In genomic region chr20:37319120-37319717, GRCh38 we compare ENCODE assay signal across 14 cellular contexts. TPM values are rescaled to one million over a fixed set of nuclear protein-coding genes. Genes with fewer than 3 reads are reported as not detected.
DNase-seq lines count a peak whose midpoint lies in the region; ATAC-seq and TF ChIP-seq lines count a peak whose summit lies in the region.
"Had no signal": no experiment of that assay in that cellular context is flagged by ENCODE, and none has a peak within 500 bp of the region (broad histone marks: within the 10 kb centered on the region; RNA-seq: fewer than 3 reads in every experiment).

No MANE protein-coding gene starts in this region.

- 78 to 85% methylated on average over 11 of the region's 11 CpGs for WGBS in upper lobe of left lung, 2 donors

- H3K9me3 ChIP-seq in cardiac muscle cell (ENCODE audit: low read depth) (no peaks in the 10 kb centered on the region), uterus (no peaks in the 10 kb centered on the region), upper lobe of left lung (no peaks in the 10 kb centered on the region)

- intact Hi-C loops in Right ventricle myocardium superior (cut with DNase I) (no loop called here), activated B cell treated with CpG ODN at 0.5 μM for 24 hours (cut with micrococcal nuclease) (loop anchor here (5.0 kb wide), 1 partner anchor 33 kb away; no protein-coding TSS in a partner anchor), uterus (cut with DNase I; ENCODE audit: low total_unique reads) (no loop called here)

- no peak for TF ChIP-seq POLR2A in uterus (IDR thresholded peaks at IDR 0.05)
- no peak for TF ChIP-seq POLR2A in upper lobe of left lung (IDR thresholded peaks at IDR 0.05)
- TF ChIP-seq POLR2A in erythroblast (IDR thresholded peaks at IDR 0.05; ENCODE audit: low read length): no peak

- peak overlapping the region; percentile 16 for H3K27ac Mint-ChIP-seq in activated B cell treated with CpG ODN at 0.5 μM for 24 hours

- peaks cover 39% of the 10 kb centered on the region for H3K4me1 Mint-ChIP-seq in activated B cell treated with CpG ODN at 0.5 μM for 24 hours

- no peaks in the 10 kb centered on the region for H3K9me3 Mint-ChIP-seq in activated B cell treated with CpG ODN at 0.5 μM for 24 hours

- no peak for TF ChIP-seq EP300 in upper lobe of left lung (IDR thresholded peaks at IDR 0.05)

- H3K4me3 ChIP-seq in cardiac muscle cell (no peak overlapping the region), uterus (no peak overlapping the region), upper lobe of left lung (no peak overlapping the region), foreskin fibroblast (ENCODE audit: low read depth in 1 of 2, low read length in 2 of 2) (no peak overlapping the region)
- H3K4me3 ChIP-seq: heart left ventricle had no signal

- H3K36me3 ChIP-seq in cardiac muscle cell (no peaks in the 10 kb centered on the region), uterus (no peaks in the 10 kb centered on the region), upper lobe of left lung (peaks cover 0 to 32% (median 14%) of the 10 kb centered on the region in 4 donors)

- DNase-seq in cardiac muscle cell (ENCODE audit: low read depth in 1 of 2, low spot score in 1 of 2) (no peak), Right ventricle myocardium superior (no peak), activated B cell treated with CpG ODN at 0.5 μM for 24 hours (no peak), iris pigment epithelial cell (ENCODE audit: low read depth) (peak; percentile 67), uterus (no peak), upper lobe of left lung (no peak), erythroblast (lab: John Stamatoyannopoulos, UW) (no peak), foreskin fibroblast (no peak)
- DNase-seq: activated CD4-positive, CD25-positive, alpha-beta regulatory T cell treated with anti-CD3 and anti-CD28 coated beads, Interleukin-2, amount 50 U/mL, for 72 hours; activated gamma-delta T cell treated with Interleukin-2 at 50 U/mL for 16 hours; dermis blood vessel endothelial cell; heart left ventricle had no signal

- no peaks in the 10 kb centered on the region for H3K27me3 Mint-ChIP-seq in activated B cell treated with CpG ODN at 0.5 μM for 24 hours

- ATAC-seq in Right ventricle myocardium superior (ENCODE audit: poor library complexity) (no peak), activated B cell treated with CpG ODN at 0.5 μM for 24 hours (ENCODE audit: low read depth) (no peak), upper lobe of left lung (ENCODE audit: low FRiP score in 2 of 2) (no peak)
- ATAC-seq: heart left ventricle, Panc1 had no signal

- POLR2A ChIA-PET in activated B cell treated with CpG ODN at 0.5 μM for 24 hours (lab: Charles Lee): interaction anchor here (0.9 kb wide), 1 partner anchor 29 kb away, joined by 5 read pairs; no protein-coding TSS in a partner anchor

- H3K36me3 Mint-ChIP-seq in activated B cell treated with CpG ODN at 0.5 μM for 24 hours (ENCODE audit: low read depth): peaks cover 28% of the 10 kb centered on the region

- H3K27ac ChIP-seq in cardiac muscle cell (peak overlapping the region; percentile 92), uterus (peak overlapping the region; percentile 44 to 45), upper lobe of left lung (no peak overlapping the region)

- H3K4me3 Mint-ChIP-seq in activated B cell treated with CpG ODN at 0.5 μM for 24 hours: no peak overlapping the region

- H3K4me1 ChIP-seq in cardiac muscle cell (ENCODE audit: low read depth): peaks cover 35% of the 10 kb centered on the region
- peaks cover 9 to 10% of the 10 kb centered on the region in 2 donors for H3K4me1 ChIP-seq in uterus
- H3K4me1 ChIP-seq in upper lobe of left lung: peaks cover 4 to 24% (median 15%) of the 10 kb centered on the region in 4 donors

- no peak for TF ChIP-seq CTCF in cardiac muscle cell (IDR thresholded peaks at IDR 0.05; ENCODE audit: low read depth, low read length)
- no peak for TF ChIP-seq CTCF in activated B cell treated with CpG ODN at 0.5 μM for 24 hours (IDR thresholded peaks at IDR 0.05)
- no peak for TF ChIP-seq CTCF in uterus (IDR thresholded peaks at IDR 0.05)
- no peak for TF ChIP-seq CTCF in upper lobe of left lung (IDR thresholded peaks at IDR 0.05)
- TF ChIP-seq CTCF in foreskin fibroblast (IDR thresholded peaks at IDR 0.05; ENCODE audit: low read depth, low read length): no peak

- CTCF ChIA-PET in activated B cell treated with CpG ODN at 0.5 μM for 24 hours (lab: Charles Lee): no interaction called here

- H3K27me3 ChIP-seq in cardiac muscle cell: no peaks in the 10 kb centered on the region
- H3K27me3 ChIP-seq in uterus: no peaks in the 10 kb centered on the region
- H3K27me3 ChIP-seq in upper lobe of left lung: no peaks in the 10 kb centered on the region
- H3K27me3 ChIP-seq: heart left ventricle had no signal

RNA-seq across cellular contexts. Expression of gene SRC, which starts 26.7 kb away (rescaled TPM):
- 26.5 and 34.3 TPM in 2 replicates for total RNA-seq in cardiac muscle cell
- 26.2 and 34.7 TPM in 2 replicates for polyA plus RNA-seq in cardiac muscle cell
- 6.7 TPM for total RNA-seq in Right ventricle myocardium superior
- total RNA-seq in activated B cell treated with CpG ODN at 0.5 μM for 24 hours: 62.9 and 72.7 TPM in 2 replicates
- 100 to 1,000 TPM in 1 of 4 donors, 10 to 100 TPM in 3; 25.0 to 110 (median 34.1) TPM for total RNA-seq in uterus
- 100 to 1,000 TPM in 1 of 6 donors, 10 to 100 TPM in 5; 31.1 to 115 (median 66.8) TPM for total RNA-seq in upper lobe of left lung

RNA-seq across cellular contexts. Expression of gene MANBAL, which starts 29.8 kb away (rescaled TPM):
- total RNA-seq in cardiac muscle cell (27.7 and 34.7 TPM in 2 replicates), Right ventricle myocardium superior (18.6 TPM), activated B cell treated with CpG ODN at 0.5 μM for 24 hours (20.1 and 21.0 TPM in 2 replicates), uterus (10 to 100 TPM; 33.8 to 78.3 (median 43.5) TPM), upper lobe of left lung (10 to 100 TPM; 11.5 to 38.6 (median 29.8) TPM)
- 111 and 115 TPM in 2 replicates for polyA plus RNA-seq in cardiac muscle cell

RNA-seq across cellular contexts. Expression of gene GHRH, which starts 57.6 kb away (rescaled TPM):
- 0.63 and 1.1 TPM in 2 replicates for total RNA-seq in cardiac muscle cell
- polyA plus RNA-seq in cardiac muscle cell: 0.34 TPM in 1 of 2 replicates, not detected in the other
- total RNA-seq in Right ventricle myocardium superior: 0.97 TPM
- not detected in 2 replicates for total RNA-seq in activated B cell treated with CpG ODN at 0.5 μM for 24 hours
- not detected for total RNA-seq in uterus
- not detected for total RNA-seq in upper lobe of left lung
- total RNA-seq: dermis blood vessel endothelial cell, heart left ventricle had no signal
- polyA plus RNA-seq: AG04450, heart left ventricle had no signal

Comparison
In these comparisons a context has a peak if more than half of its experiments do, and no peak if none do; other contexts are left out.
1. H3K27ac ChIP-seq: peak in cardiac muscle cell (single experiment) and uterus (2 of 2); none in upper lobe of left lung (0 of 4).